Comparison of ENCODE assay signal across 9 cellular contexts in the genomic region with DNA sequence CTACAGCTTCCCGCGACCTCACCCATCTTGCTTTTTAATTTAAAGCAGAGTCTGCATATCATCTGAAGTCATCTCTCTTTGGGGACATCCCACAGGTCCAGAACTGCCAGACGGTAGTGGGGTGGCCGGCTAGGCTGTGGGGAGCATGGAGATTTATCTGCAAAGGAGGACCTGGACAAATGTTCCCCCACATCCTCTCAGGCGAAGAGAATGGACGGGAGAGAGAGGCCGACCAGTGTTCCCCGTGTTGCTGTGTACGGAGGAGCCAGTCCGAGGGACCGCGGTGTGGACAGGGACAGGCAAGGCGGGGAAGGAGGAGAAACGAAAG. TPM values are rescaled to one million over a fixed set of nuclear protein-coding genes. Genes with fewer than 3 reads are reported as not detected.
A peak's percentile ranks its signal among the peaks of the same experiment; 100 is the strongest.
DNase-seq lines count a peak whose midpoint lies in the region; ATAC-seq lines count a peak whose summit lies in the region.
"Had no signal": no experiment of that assay in that cellular context is flagged by ENCODE, and none has a peak within 500 bp of the region (broad histone marks: within the 10 kb centered on the region; RNA-seq: fewer than 3 reads in every experiment).

No MANE protein-coding gene starts in this region.

- H3K27me3 ChIP-seq in right cardiac atrium (ENCODE audit: control insufficient read depth, insufficient read depth): no peaks in the 10 kb centered on the region
- peaks cover 18% of the 10 kb centered on the region for H3K27me3 ChIP-seq in rectal smooth muscle tissue (ENCODE audit: control insufficient read depth, insufficient read depth, low read length)

- H3K36me3 ChIP-seq in rectal smooth muscle tissue (ENCODE audit: control insufficient read depth, insufficient read depth, low read length): no peaks in the 10 kb centered on the region

- H3K4me1 ChIP-seq in right cardiac atrium (ENCODE audit: control insufficient read depth, insufficient read depth, low read length) (no peaks in the 10 kb centered on the region), rectal smooth muscle tissue (ENCODE audit: control insufficient read depth, insufficient read depth, low read length) (peaks cover 3% of the 10 kb centered on the region)

- peaks cover 9% of the 10 kb centered on the region for H3K4me1 Mint-ChIP-seq in activated T-helper 17 cell treated with anti-CD3 and anti-CD28 coated beads, Interleukin-2, amount 50 U/mL, for 72 hours

- H3K9me3 Mint-ChIP-seq in activated T-helper 17 cell treated with anti-CD3 and anti-CD28 coated beads, Interleukin-2, amount 50 U/mL, for 72 hours: no peaks in the 10 kb centered on the region

- DNase-seq in DMS53 treated with DMSO at 0.1 percent for 48 hours (lab: John Stamatoyannopoulos, UW; ENCODE audit: unreplicated experiment) (peak; percentile 12), right cardiac atrium (no peak), OCI-M2 (lab: John Stamatoyannopoulos, UW; ENCODE audit: unreplicated experiment) (no peak)
- DNase-seq: OCI-M1 had no signal

- intact Hi-C loops in right cardiac atrium (cut with DNase I): no loop called here

- ATAC-seq in activated T-helper 17 cell treated with anti-CD3 and anti-CD28 coated beads, Interleukin-2, amount 50 U/mL, for 72 hours (replicated peaks): no peak
- ATAC-seq in right cardiac atrium (no peak), HG03196 (IDR thresholded peaks at IDR 0.05; ENCODE audit: unreplicated experiment) (no peak), HG02852 (IDR thresholded peaks at IDR 0.05; ENCODE audit: unreplicated experiment) (no peak), GM19324 (IDR thresholded peaks at IDR 0.05; ENCODE audit: low FRiP score, unreplicated experiment) (no peak)

- no peaks in the 10 kb centered on the region for H3K36me3 Mint-ChIP-seq in activated T-helper 17 cell treated with anti-CD3 and anti-CD28 coated beads, Interleukin-2, amount 50 U/mL, for 72 hours (ENCODE audit: low read depth)

- 19% methylated on average over 14 of the region's 14 CpGs for WGBS in right cardiac atrium

- H3K4me3 ChIP-seq in right cardiac atrium (ENCODE audit: low read length): peak overlapping the region; percentile 41
- peak overlapping the region; percentile 62 for H3K4me3 ChIP-seq in rectal smooth muscle tissue (ENCODE audit: low read length)

- H3K4me3 Mint-ChIP-seq in activated T-helper 17 cell treated with anti-CD3 and anti-CD28 coated beads, Interleukin-2, amount 50 U/mL, for 72 hours: peak overlapping the region; percentile 64

- H3K9me3 ChIP-seq in right cardiac atrium (ENCODE audit: control insufficient read depth, low read length): no peaks in the 10 kb centered on the region

- peaks cover 48% of the 10 kb centered on the region for H3K27me3 Mint-ChIP-seq in activated T-helper 17 cell treated with anti-CD3 and anti-CD28 coated beads, Interleukin-2, amount 50 U/mL, for 72 hours

- no peak overlapping the region for H3K27ac Mint-ChIP-seq in activated T-helper 17 cell treated with anti-CD3 and anti-CD28 coated beads, Interleukin-2, amount 50 U/mL, for 72 hours

- H3K27ac ChIP-seq in right cardiac atrium (ENCODE audit: low read length) (peak overlapping the region; percentile 75), rectal smooth muscle tissue (ENCODE audit: low read depth, low read length) (peak overlapping the region; percentile 68)

- H3K9ac ChIP-seq in rectal smooth muscle tissue (ENCODE audit: low read length): no peak overlapping the region

RNA-seq across cellular contexts. Expression of a gene that starts 0.7 kb away (rescaled TPM):
- total RNA-seq in activated T-helper 17 cell treated with anti-CD3 and anti-CD28 coated beads, Interleukin-2, amount 50 U/mL, for 72 hours: not detected
- total RNA-seq in right cardiac atrium: 10 to 100 TPM in 1 of 4 donors, 1 to 10 TPM in 3; 3.0 to 26.7 (median 6.6) TPM
- polyA plus RNA-seq in right cardiac atrium: 18.0 TPM

RNA-seq across cellular contexts. Expression of a gene that starts 6.2 kb away (rescaled TPM):
- under 1 TPM in 1 of 2 donors, not detected in 1; 0.53 TPM for total RNA-seq in activated T-helper 17 cell treated with anti-CD3 and anti-CD28 coated beads, Interleukin-2, amount 50 U/mL, for 72 hours
- 10 to 100 TPM; 58.7 to 88.4 (median 68.4) TPM for total RNA-seq in right cardiac atrium
- 129 TPM for polyA plus RNA-seq in right cardiac atrium

RNA-seq across cellular contexts. Expression of a gene that starts 6.7 kb away (rescaled TPM):
- total RNA-seq in activated T-helper 17 cell treated with anti-CD3 and anti-CD28 coated beads, Interleukin-2, amount 50 U/mL, for 72 hours: 1 to 10 TPM; 1.5 to 6.5 TPM
- 10 to 100 TPM in 1 of 4 donors, 1 to 10 TPM in 3; 1.6 to 27.5 (median 6.0) TPM for total RNA-seq in right cardiac atrium
- polyA plus RNA-seq in right cardiac atrium: 73.4 TPM

RNA-seq across cellular contexts. Expression of a gene that starts 19.9 kb away (rescaled TPM):
- not detected for total RNA-seq in activated T-helper 17 cell treated with anti-CD3 and anti-CD28 coated beads, Interleukin-2, amount 50 U/mL, for 72 hours
- total RNA-seq in right cardiac atrium: not detected
- not detected for polyA plus RNA-seq in right cardiac atrium

RNA-seq across cellular contexts. Expression of a gene that starts 23.4 kb away (rescaled TPM):
- total RNA-seq in activated T-helper 17 cell treated with anti-CD3 and anti-CD28 coated beads, Interleukin-2, amount 50 U/mL, for 72 hours: 100 to 1,000 TPM in 1 of 2 donors, 10 to 100 TPM in 1; 25.6 to 114 TPM
- total RNA-seq in right cardiac atrium: 100 to 1,000 TPM in 1 of 4 donors, 10 to 100 TPM in 3; 55.6 to 154 (median 83.4) TPM
- 140 TPM for polyA plus RNA-seq in right cardiac atrium

Comparison
In these comparisons a context has a peak if more than half of its experiments do, and no peak if none do; other contexts are left out.
1. RNA of a gene that starts 0.7 kb away (total RNA-seq): 3.0 to 26.7 TPM in right cardiac atrium; not detected in activated T-helper 17 cell treated with anti-CD3 and anti-CD28 coated beads, Interleukin-2, amount 50 U/mL, for 72 hours; every median in the first group is over 4 times any median in the second.
2. RNA of a gene that starts 6.2 kb away (total RNA-seq): 58.7 to 88.4 TPM in right cardiac atrium; 0.53 TPM in activated T-helper 17 cell treated with anti-CD3 and anti-CD28 coated beads, Interleukin-2, amount 50 U/mL, for 72 hours; every median in the first group is over 10 times any median in the second.